Comparison of ENCODE assay signal across 20 cellular contexts in the genomic region with DNA sequence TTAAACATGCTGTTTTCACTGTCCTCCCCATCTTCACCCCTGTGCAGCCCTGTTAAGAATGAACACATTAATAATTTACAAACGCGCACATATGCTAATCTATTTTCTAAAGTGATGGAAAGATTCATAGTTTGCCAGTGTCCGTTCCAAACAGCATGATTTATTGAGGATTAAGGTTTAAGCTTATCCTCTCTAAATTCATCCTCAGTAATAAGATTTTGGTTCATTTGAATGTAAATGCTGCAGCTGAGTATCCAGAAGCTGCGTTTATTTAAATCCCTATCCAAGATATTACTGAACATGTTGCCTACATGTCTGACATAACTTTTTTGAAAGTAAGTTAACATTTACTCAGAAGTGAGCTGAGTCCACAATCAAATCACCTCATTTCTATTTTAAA.
"Had no signal": no experiment of that assay in that cellular context is flagged by ENCODE, and none has a peak within 500 bp of the region (broad histone marks: within the 10 kb centered on the region; RNA-seq: fewer than 3 reads in every experiment).

No MANE protein-coding gene starts in this region.

- H3K9ac ChIP-seq: SK-N-SH had no signal

- H3K36me3 Mint-ChIP-seq: T-cell had no signal

- ATAC-seq: Panc1, T-cell had no signal

- H3K27ac Mint-ChIP-seq: T-cell had no signal

- H3K4me3 Mint-ChIP-seq: T-cell had no signal

- H3K4me1 Mint-ChIP-seq: T-cell had no signal

- DNase-seq: KBM-7; MM.1S; MV-4-11; NCI-H1048; NCI-H1105; NCI-H1417; NCI-H1436 treated with DMSO at 0.1 percent for 48 hours; NCI-H1694; NCI-H187 treated with DMSO at 0.1 percent for 48 hours; NCI-H2029 treated with DMSO at 0.1 percent for 48 hours; NCI-H2227 treated with DMSO at 0.1 percent for 48 hours; NCI-H526; NK-92 treated with Interleukin-12 subunit alpha and Interleukin-12 subunit beta, amount 100 ng/mL, for 24 hours; PC-3; SHP77; SK-N-SH; SW 1271; T-cell had no signal

- H3K9me2 ChIP-seq: SK-N-SH had no signal

- H3K4me2 ChIP-seq: SK-N-SH had no signal

- H3K9me3 Mint-ChIP-seq: T-cell had no signal

- H3K27ac ChIP-seq: RWPE1 had no signal

- H3K9me3 ChIP-seq: SK-N-SH had no signal
